22 cellular contexts compared by ENCODE assay signal in genomic region chr1:37845049-37845646, GRCh38. TPM values are rescaled to one million over a fixed set of nuclear protein-coding genes. Genes with fewer than 3 reads are reported as not detected.
DNase-seq lines count a peak whose midpoint lies in the region; ATAC-seq and TF ChIP-seq lines count a peak whose summit lies in the region.
"Had no signal": no experiment of that assay in that cellular context is flagged by ENCODE, and none has a peak within 500 bp of the region (broad histone marks: within the 10 kb centered on the region; RNA-seq: fewer than 3 reads in every experiment).

No MANE protein-coding gene starts in this region.

- H3K27ac ChIP-seq in PC-9 (peak overlapping the region; percentile 54), right atrium auricular region (no peak overlapping the region)
- H3K27ac ChIP-seq: brain microvascular endothelial cell, uterus had no signal

- H3K9me3 Mint-ChIP-seq in activated naive CD4-positive, alpha-beta T cell treated with anti-CD3 and anti-CD28 coated beads, Interleukin-2, amount 50 U/mL, for 24 hours = no peaks in the 10 kb centered on the region
- H3K9me3 Mint-ChIP-seq in activated naive CD4-positive, alpha-beta T cell treated with anti-CD3 and anti-CD28 coated beads for 36 hours = no peaks in the 10 kb centered on the region
- no peaks in the 10 kb centered on the region for H3K9me3 Mint-ChIP-seq in stimulated activated naive B cell treated with anti-CD40 and anti-IgM and Interleukin-4, amounts not matched to agents 10 μg/mL and 1 μg/mL and 100 μg/mL, for 72 hours
- no peaks in the 10 kb centered on the region for H3K9me3 Mint-ChIP-seq in activated CD4-positive, alpha-beta memory T cell treated with anti-CD3 and anti-CD28 coated beads for 36 hours

- H3K4me1 Mint-ChIP-seq in activated naive CD4-positive, alpha-beta T cell treated with anti-CD3 and anti-CD28 coated beads, Interleukin-2, amount 50 U/mL, for 24 hours = peaks cover 58% of the 10 kb centered on the region
- H3K4me1 Mint-ChIP-seq in activated naive CD4-positive, alpha-beta T cell treated with anti-CD3 and anti-CD28 coated beads for 36 hours (ENCODE audit: low read depth) = peaks cover 38% of the 10 kb centered on the region
- peaks cover 26 to 49% of the 10 kb centered on the region in 2 donors for H3K4me1 Mint-ChIP-seq in stimulated activated naive B cell treated with anti-CD40 and anti-IgM and Interleukin-4, amounts not matched to agents 10 μg/mL and 1 μg/mL and 100 μg/mL, for 72 hours
- H3K4me1 Mint-ChIP-seq in activated CD4-positive, alpha-beta memory T cell treated with anti-CD3 and anti-CD28 coated beads for 36 hours (ENCODE audit: low read depth) = peaks cover 33% of the 10 kb centered on the region

- peaks cover 4% of the 10 kb centered on the region for H3K36me3 Mint-ChIP-seq in activated naive CD4-positive, alpha-beta T cell treated with anti-CD3 and anti-CD28 coated beads, Interleukin-2, amount 50 U/mL, for 24 hours
- H3K36me3 Mint-ChIP-seq in activated naive CD4-positive, alpha-beta T cell treated with anti-CD3 and anti-CD28 coated beads for 36 hours (ENCODE audit: low read depth) = peaks cover 6% of the 10 kb centered on the region
- peaks cover 28 to 38% of the 10 kb centered on the region in 2 donors for H3K36me3 Mint-ChIP-seq in stimulated activated naive B cell treated with anti-CD40 and anti-IgM and Interleukin-4, amounts not matched to agents 10 μg/mL and 1 μg/mL and 100 μg/mL, for 72 hours
- peaks cover 8% of the 10 kb centered on the region for H3K36me3 Mint-ChIP-seq in activated CD4-positive, alpha-beta memory T cell treated with anti-CD3 and anti-CD28 coated beads for 36 hours

- ATAC-seq in stimulated activated naive B cell treated with anti-CD40 and anti-IgM and Interleukin-4, amounts not matched to agents 10 μg/mL and 1 μg/mL and 100 μg/mL, for 72 hours (replicated peaks) = no peak
- ATAC-seq in HG03097 (IDR thresholded peaks at IDR 0.05; ENCODE audit: low FRiP score, unreplicated experiment) = no peak

- no peaks in the 10 kb centered on the region for H3K27me3 Mint-ChIP-seq in activated naive CD4-positive, alpha-beta T cell treated with anti-CD3 and anti-CD28 coated beads, Interleukin-2, amount 50 U/mL, for 24 hours
- H3K27me3 Mint-ChIP-seq in activated naive CD4-positive, alpha-beta T cell treated with anti-CD3 and anti-CD28 coated beads for 36 hours (ENCODE audit: low read depth) = no peaks in the 10 kb centered on the region
- H3K27me3 Mint-ChIP-seq in stimulated activated naive B cell treated with anti-CD40 and anti-IgM and Interleukin-4, amounts not matched to agents 10 μg/mL and 1 μg/mL and 100 μg/mL, for 72 hours = no peaks in the 10 kb centered on the region
- no peaks in the 10 kb centered on the region for H3K27me3 Mint-ChIP-seq in activated CD4-positive, alpha-beta memory T cell treated with anti-CD3 and anti-CD28 coated beads for 36 hours
- H3K27me3 Mint-ChIP-seq: activated naive CD8-positive, alpha-beta T cell had no signal

- H3K4me1 ChIP-seq in PC-9 (replicated peaks; ENCODE audit: insufficient read depth) (peaks cover 34% of the 10 kb centered on the region), right atrium auricular region (peaks cover 0 to 13% of the 10 kb centered on the region in 2 donors)
- H3K4me1 ChIP-seq: uterus had no signal

- peaks cover 64% of the 10 kb centered on the region for H3K79me2 ChIP-seq in PC-9 (ENCODE audit: low read depth)

- H3K4me3 Mint-ChIP-seq in activated naive CD4-positive, alpha-beta T cell treated with anti-CD3 and anti-CD28 coated beads, Interleukin-2, amount 50 U/mL, for 24 hours = no peak overlapping the region
- no peak overlapping the region for H3K4me3 Mint-ChIP-seq in activated naive CD4-positive, alpha-beta T cell treated with anti-CD3 and anti-CD28 coated beads for 36 hours
- H3K4me3 Mint-ChIP-seq in stimulated activated naive B cell treated with anti-CD40 and anti-IgM and Interleukin-4, amounts not matched to agents 10 μg/mL and 1 μg/mL and 100 μg/mL, for 72 hours = no peak overlapping the region
- no peak overlapping the region for H3K4me3 Mint-ChIP-seq in activated CD4-positive, alpha-beta memory T cell treated with anti-CD3 and anti-CD28 coated beads for 36 hours
- H3K4me3 Mint-ChIP-seq: activated naive CD8-positive, alpha-beta T cell had no signal

- no TSS peak for BruUV-seq in PC-9 (replicated peaks; lab: Mats Ljungman, UMichigan)

- H3K4me2 ChIP-seq in PC-9 = peak overlapping the region; percentile 52

- peaks cover 11% of the 10 kb centered on the region; the same call in 1 of the 2 replicates for H3F3A ChIP-seq in PC-9 (ENCODE audit: insufficient read depth, low read depth)

- no peaks in the 10 kb centered on the region for H4K20me1 ChIP-seq in PC-9 (ENCODE audit: insufficient read depth)

- peak overlapping the region; percentile 60 for H3K27ac Mint-ChIP-seq in activated naive CD4-positive, alpha-beta T cell treated with anti-CD3 and anti-CD28 coated beads, Interleukin-2, amount 50 U/mL, for 24 hours
- no peak overlapping the region for H3K27ac Mint-ChIP-seq in activated naive CD4-positive, alpha-beta T cell treated with anti-CD3 and anti-CD28 coated beads for 36 hours
- peak overlapping the region; percentile 85 for H3K27ac Mint-ChIP-seq in stimulated activated naive B cell treated with anti-CD40 and anti-IgM and Interleukin-4, amounts not matched to agents 10 μg/mL and 1 μg/mL and 100 μg/mL, for 72 hours
- no peak overlapping the region for H3K27ac Mint-ChIP-seq in activated CD4-positive, alpha-beta memory T cell treated with anti-CD3 and anti-CD28 coated beads for 36 hours
- H3K27ac Mint-ChIP-seq: activated naive CD8-positive, alpha-beta T cell had no signal

- CTCF ChIA-PET in activated naive CD4-positive, alpha-beta T cell treated with anti-CD3 and anti-CD28 coated beads for 36 hours (lab: Charles Lee) = interaction anchor here (4.7 kb wide), 1 partner anchor 15 kb away, joined by 22 read pairs; the partner anchor contains the start of gene MTF1
- CTCF ChIA-PET in PC-9 (lab: Charles Lee) = no interaction called here
- CTCF ChIA-PET in activated CD4-positive, alpha-beta memory T cell treated with anti-CD3 and anti-CD28 coated beads for 36 hours (lab: Charles Lee) = no interaction called here

- H3K36me3 ChIP-seq in PC-9 (ENCODE audit: low read depth) (peaks cover 9% of the 10 kb centered on the region; the same call in 1 of the 2 replicates), right atrium auricular region (no peaks in the 10 kb centered on the region)
- H3K36me3 ChIP-seq: uterus had no signal

- intact Hi-C loops in activated naive CD4-positive, alpha-beta T cell treated with anti-CD3 and anti-CD28 coated beads for 36 hours (cut with micrococcal nuclease) = no loop called here
- intact Hi-C loops in PC-9 (cut with micrococcal nuclease; ENCODE audit: unreplicated experiment) = no loop called here
- intact Hi-C loops in activated CD4-positive, alpha-beta memory T cell treated with anti-CD3 and anti-CD28 coated beads for 36 hours (cut with micrococcal nuclease) = no loop called here

- H3K9me3 ChIP-seq in PC-9 (ENCODE audit: insufficient read depth, low read depth) = no peaks in the 10 kb centered on the region
- H3K9me3 ChIP-seq in right atrium auricular region = no peaks in the 10 kb centered on the region
- H3K9me3 ChIP-seq: uterus had no signal

- H2AFZ ChIP-seq in PC-9 = no peak overlapping the region

- H3K27me3 ChIP-seq in PC-9 (ENCODE audit: insufficient read depth, low read depth) (no peaks in the 10 kb centered on the region), right atrium auricular region (no peaks in the 10 kb centered on the region)
- H3K27me3 ChIP-seq: brain microvascular endothelial cell, uterus had no signal

- no peak for DNase-seq in activated naive CD4-positive, alpha-beta T cell treated with anti-CD3 and anti-CD28 coated beads for 36 hours
- peak in 1 of 2 experiments; percentile 67 for DNase-seq in PC-9
- DNase-seq in kidney glomerular epithelial cell (lab: John Stamatoyannopoulos, UW) = peak; percentile 5
- DNase-seq in stimulated activated naive B cell treated with anti-CD40 and anti-IgM and Interleukin-4, amounts not matched to agents 10 μg/mL and 1 μg/mL and 100 μg/mL, for 72 hours = no peak
- DNase-seq in activated CD4-positive, alpha-beta memory T cell treated with anti-CD3 and anti-CD28 coated beads for 36 hours = no peak
- DNase-seq in right atrium auricular region (ENCODE audit: low spot score) = no peak
- DNase-seq: activated CD4-positive, alpha-beta T cell treated with anti-CD3 and anti-CD28 coated beads, Interleukin-2, amount 50 U/mL, for 4 hours; brain microvascular endothelial cell; cortex of kidney; hippocampal formation; NCI-H1105 treated with DMSO at 0.1 percent for 48 hours; NCI-H2107; NCI-H526 treated with DMSO at 0.1 percent for 48 hours; SHP77; stimulated activated CD4-positive, alpha-beta T cell treated with anti-CD3 and anti-CD28 coated beads, Interleukin-4, amount 100 ng/mL, for 1 hour; substantia nigra; T-helper 1 cell; uterus had no signal

- TF ChIP-seq CTCF in PC-9 (conservative IDR thresholded peaks at IDR 0.05) (no peak), right atrium auricular region (IDR thresholded peaks at IDR 0.05) (no peak)

- no peaks in the 10 kb centered on the region for H3K9me2 ChIP-seq in PC-9 (ENCODE audit: insufficient read depth)

- H3K4me3 ChIP-seq in PC-9 = no peak overlapping the region
- H3K4me3 ChIP-seq in right atrium auricular region = no peak overlapping the region
- H3K4me3 ChIP-seq: lung, uterus had no signal

- POLR2A ChIA-PET in PC-9 (lab: Charles Lee; ENCODE audit: unreplicated experiment) = no interaction called here
- POLR2A ChIA-PET in activated CD4-positive, alpha-beta memory T cell treated with anti-CD3 and anti-CD28 coated beads for 36 hours (lab: Charles Lee) = no interaction called here

RNA-seq across cellular contexts. Expression of gene MTF1, which starts 14.2 kb away (rescaled TPM):
- 10 to 100 TPM; 18.9 to 19.1 TPM for total RNA-seq in activated naive CD4-positive, alpha-beta T cell treated with anti-CD3 and anti-CD28 coated beads for 36 hours
- total RNA-seq in PC-9 (2021) (22.1 and 22.5 TPM in 2 replicates), right atrium auricular region (1 to 10 TPM; 2.3 to 4.8 TPM)
- total RNA-seq in activated CD4-positive, alpha-beta memory T cell treated with anti-CD3 and anti-CD28 coated beads for 36 hours = 10 to 100 TPM; 21.1 to 22.8 TPM

RNA-seq across cellular contexts. Expression of gene YRDC, which starts 37.1 kb away (rescaled TPM):
- total RNA-seq in activated naive CD4-positive, alpha-beta T cell treated with anti-CD3 and anti-CD28 coated beads for 36 hours = 10 to 100 TPM; 31.6 to 31.7 TPM
- total RNA-seq in PC-9 (2021) = 13.2 and 16.0 TPM in 2 replicates
- total RNA-seq in activated CD4-positive, alpha-beta memory T cell treated with anti-CD3 and anti-CD28 coated beads for 36 hours = 10 to 100 TPM; 34.1 to 36.1 TPM
- total RNA-seq in right atrium auricular region = 1 to 10 TPM; 6.1 to 8.6 TPM

RNA-seq across cellular contexts. Expression of gene C1orf122, which starts 37.6 kb away (rescaled TPM):
- 10 to 100 TPM; 12.8 to 14.2 TPM for total RNA-seq in activated naive CD4-positive, alpha-beta T cell treated with anti-CD3 and anti-CD28 coated beads for 36 hours
- 51.8 and 75.8 TPM in 2 replicates for total RNA-seq in PC-9 (2021)
- 10 to 100 TPM; 18.1 to 19.7 TPM for total RNA-seq in activated CD4-positive, alpha-beta memory T cell treated with anti-CD3 and anti-CD28 coated beads for 36 hours
- total RNA-seq in right atrium auricular region = 10 to 100 TPM; 71.5 to 89.3 TPM

RNA-seq across cellular contexts. Expression of gene MANEAL, which starts 51.5 kb away (rescaled TPM):
- total RNA-seq in activated naive CD4-positive, alpha-beta T cell treated with anti-CD3 and anti-CD28 coated beads for 36 hours = under 1 TPM; 0.69 to 0.74 TPM
- total RNA-seq in PC-9 (2021) (11.3 and 13.1 TPM in 2 replicates), right atrium auricular region (1 to 10 TPM in 1 of 2 donors, under 1 TPM in 1; 0.67 to 1.0 TPM)
- 1 to 10 TPM; 1.5 TPM for total RNA-seq in activated CD4-positive, alpha-beta memory T cell treated with anti-CD3 and anti-CD28 coated beads for 36 hours

Comparison
In these comparisons a context has a peak if more than half of its experiments do, and no peak if none do; other contexts are left out.
1. H3K27ac Mint-ChIP-seq: peak in activated naive CD4-positive, alpha-beta T cell treated with anti-CD3 and anti-CD28 coated beads, Interleukin-2, amount 50 U/mL, for 24 hours (single experiment) and stimulated activated naive B cell treated with anti-CD40 and anti-IgM and Interleukin-4, amounts not matched to agents 10 μg/mL and 1 μg/mL and 100 μg/mL, for 72 hours (single experiment); none in activated naive CD4-positive, alpha-beta T cell treated with anti-CD3 and anti-CD28 coated beads for 36 hours (single experiment) and activated CD4-positive, alpha-beta memory T cell treated with anti-CD3 and anti-CD28 coated beads for 36 hours (single experiment).